8 cellular contexts compared by ENCODE assay signal in the genomic region with DNA sequence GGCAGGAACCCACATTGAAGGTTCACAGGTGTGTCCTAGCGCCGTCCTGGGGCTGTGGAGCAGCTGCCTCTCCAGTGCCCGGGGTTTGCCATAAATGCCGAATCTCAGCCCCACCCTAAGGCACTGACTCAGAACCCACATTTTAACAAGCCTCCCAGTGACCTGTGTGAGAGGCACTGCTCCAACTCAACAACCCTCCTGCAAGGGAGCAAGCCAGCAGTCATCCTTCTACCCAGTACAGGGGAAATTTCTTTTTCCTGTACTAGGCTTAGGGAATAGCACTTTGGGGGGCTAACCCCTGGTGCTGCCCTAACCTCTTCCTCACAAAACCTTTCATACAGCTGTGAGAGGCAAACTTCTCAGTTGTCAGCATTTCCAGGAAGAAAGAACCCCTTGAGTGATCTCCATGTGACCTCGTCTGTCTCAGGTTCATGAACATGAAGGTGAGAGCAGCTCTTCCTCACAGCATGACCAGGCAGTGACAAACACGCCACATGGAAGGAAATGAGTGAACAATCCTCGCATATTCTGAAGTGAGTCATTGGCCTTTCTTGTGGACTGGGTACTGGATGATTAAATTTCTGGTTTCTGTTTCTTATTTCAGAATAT. TPM values are rescaled to one million over a fixed set of nuclear protein-coding genes. Genes with fewer than 3 reads are reported as not detected.
DNase-seq lines count a peak whose midpoint lies in the region; ATAC-seq and TF ChIP-seq lines count a peak whose summit lies in the region.

No MANE protein-coding gene starts in this region.

- no peaks in the 10 kb centered on the region for H3K27me3 ChIP-seq in suprapubic skin

- no peak for TF ChIP-seq EP300 in suprapubic skin (IDR thresholded peaks at IDR 0.05)

- H3K27ac ChIP-seq in 22Rv1 (peak overlapping the region; percentile 30; the same call in 1 of the 2 replicates), suprapubic skin (peak overlapping the region; percentile 52)

- H3K4me1 ChIP-seq in suprapubic skin = peaks cover 40% of the 10 kb centered on the region

- H3K36me3 ChIP-seq in suprapubic skin = no peaks in the 10 kb centered on the region

- H3K27ac Mint-ChIP-seq in T-helper 17 cell = no peak overlapping the region

- H3K4me3 ChIP-seq in foreskin fibroblast (ENCODE audit: low read depth in 1 of 2, low read length in 2 of 2) (no peak overlapping the region), suprapubic skin (no peak overlapping the region)

- no peaks in the 10 kb centered on the region for H3K36me3 Mint-ChIP-seq in T-helper 17 cell (ENCODE audit: low read depth)

- no peak overlapping the region for H3K4me3 Mint-ChIP-seq in T-helper 17 cell

- TF ChIP-seq CTCF in 22Rv1 (IDR thresholded peaks at IDR 0.05) (no peak), foreskin fibroblast (IDR thresholded peaks at IDR 0.05; ENCODE audit: low read depth, low read length) (no peak), suprapubic skin (IDR thresholded peaks at IDR 0.05) (no peak)

- 27% methylated on average over 6 of the region's 7 CpGs for WGBS in suprapubic skin

- H3K27me3 Mint-ChIP-seq in T-helper 17 cell = peaks cover 8% of the 10 kb centered on the region

- no peaks in the 10 kb centered on the region for H3K9me3 ChIP-seq in T-helper 17 cell (ENCODE audit: control insufficient read depth, low read length, poor library complexity, severe bottlenecking)
- no peaks in the 10 kb centered on the region for H3K9me3 ChIP-seq in suprapubic skin

- ATAC-seq in GM18858 (IDR thresholded peaks at IDR 0.05; ENCODE audit: unreplicated experiment) = peak; percentile 79
- ATAC-seq in HG03039 (IDR thresholded peaks at IDR 0.05; ENCODE audit: unreplicated experiment) = peak; percentile 66
- ATAC-seq in T-helper 17 cell = peak; percentile 60

- DNase-seq in T-helper 17 cell (no peak), foreskin fibroblast (peak; percentile 90 to 91), suprapubic skin (ENCODE audit: low spot score in 2 of 2) (no peak), NCI-H1105 (lab: John Stamatoyannopoulos, UW) (no peak), iPS-NIHi7 (ENCODE audit: extremely low spot score) (no peak)

- no peak for TF ChIP-seq POLR2A in suprapubic skin (IDR thresholded peaks at IDR 0.05)

- H3K4me1 Mint-ChIP-seq in T-helper 17 cell = peaks cover 7% of the 10 kb centered on the region

RNA-seq across cellular contexts. Expression of gene BCAR3, which starts 11.4 kb away (rescaled TPM):
- total RNA-seq in T-helper 17 cell (1 to 10 TPM in 1 of 2 donors, under 1 TPM in 1; 0.87 to 1.0 TPM), suprapubic skin (10 to 100 TPM; 15.9 to 49.6 (median 30.8) TPM)

Comparison
In these comparisons a context has a peak if more than half of its experiments do, and no peak if none do; other contexts are left out.
1. DNase-seq: peak in foreskin fibroblast (2 of 2); none in T-helper 17 cell (0 of 3), suprapubic skin (0 of 2), NCI-H1105 (single experiment) and iPS-NIHi7 (single experiment).
2. RNA of gene BCAR3, which starts 11.4 kb away (total RNA-seq): 15.9 to 49.6 TPM in suprapubic skin; 0.87 to 1.0 TPM in T-helper 17 cell; every median in the first group is over 4 times any median in the second.
3. Peak in every context shown above with its lines, with median percentiles within 50 percentile points of each other: ATAC-seq.